ENCODE assay signal across 19 cellular contexts in genomic region chr17:66518108-66518507, GRCh38.
DNase-seq lines count a peak whose midpoint lies in the region; ATAC-seq and TF ChIP-seq lines count a peak whose summit lies in the region.
"Had no signal": no experiment of that assay in that cellular context is flagged by ENCODE, and none has a peak within 500 bp of the region (broad histone marks: within the 10 kb centered on the region; RNA-seq: fewer than 3 reads in every experiment).

No MANE protein-coding gene starts in this region.

- peaks cover 52% of the 10 kb centered on the region for H3K4me1 Mint-ChIP-seq in T-helper 2 cell treated with Interferon-gamma antibody and Interleukin-4, amounts not matched to agents 5 μg/mL and 100 μg/mL, for 36 hours (ENCODE audit: low read depth)
- H3K4me1 Mint-ChIP-seq in CD4-positive, CD25-positive, alpha-beta regulatory T cell, result peaks cover 12 to 47% (median 26%) of the 10 kb centered on the region in 4 donors
- H3K4me1 Mint-ChIP-seq in activated T-helper 17 cell treated with anti-CD3 and anti-CD28 coated beads, Interleukin-2, amount 50 U/mL, for 72 hours, result peaks cover 51% of the 10 kb centered on the region

- no peaks in the 10 kb centered on the region for H3K9me3 Mint-ChIP-seq in T-helper 2 cell treated with Interferon-gamma antibody and Interleukin-4, amounts not matched to agents 5 μg/mL and 100 μg/mL, for 36 hours
- peaks cover 0 to 1% (median 0%) of the 10 kb centered on the region in 7 donors for H3K9me3 Mint-ChIP-seq in CD4-positive, CD25-positive, alpha-beta regulatory T cell
- H3K9me3 Mint-ChIP-seq in activated T-helper 17 cell treated with anti-CD3 and anti-CD28 coated beads, Interleukin-2, amount 50 U/mL, for 72 hours, result no peaks in the 10 kb centered on the region
- H3K9me3 Mint-ChIP-seq: nephron progenitor cell had no signal

- CTCF ChIA-PET in GM10248 (lab: Yijun Ruan, JAX), result interaction anchor here (1.2 kb wide), 1 partner anchor 10 kb away, joined by 3 read pairs; no protein-coding TSS in a partner anchor

- H3K4me3 Mint-ChIP-seq in T-helper 2 cell treated with Interferon-gamma antibody and Interleukin-4, amounts not matched to agents 5 μg/mL and 100 μg/mL, for 36 hours, result no peak overlapping the region
- H3K4me3 Mint-ChIP-seq in CD4-positive, CD25-positive, alpha-beta regulatory T cell, result no peak overlapping the region
- peak overlapping the region; percentile 40 for H3K4me3 Mint-ChIP-seq in activated T-helper 17 cell treated with anti-CD3 and anti-CD28 coated beads, Interleukin-2, amount 50 U/mL, for 72 hours
- H3K4me3 Mint-ChIP-seq: CD14-positive monocyte, nephron progenitor cell had no signal

- DNase-seq in T-helper 2 cell treated with Interferon-gamma antibody and Interleukin-4, amounts not matched to agents 5 μg/mL and 100 μg/mL, for 36 hours (ENCODE audit: low spot score), result no peak
- DNase-seq in T-helper 2 cell, result no peak
- DNase-seq in CD4-positive, CD25-positive, alpha-beta regulatory T cell, result no peak
- no peak for DNase-seq in NCI-H187 treated with DMSO at 0.1 percent for 48 hours (lab: John Stamatoyannopoulos, UW)
- DNase-seq in GM10248 (ENCODE audit: extremely low spot score), result no peak
- no peak for DNase-seq in NCI-H345 (lab: John Stamatoyannopoulos, UW)
- DNase-seq: activated CD4-positive, alpha-beta T cell treated with anti-CD3 and anti-CD28 coated beads for 1 hour; DND-41; NCI-H1694 treated with DMSO at 0.1 percent for 48 hours; nephron progenitor cell; OCI-M1; T1000; tibial artery had no signal

- TF ChIP-seq CTCF in GM10248 (IDR thresholded peaks at IDR 0.05; ENCODE audit: control extremely low read depth, extremely low read depth, low read depth, missing control alignments), result no peak

- POLR2A ChIA-PET in GM10248 (lab: Yijun Ruan, JAX), result no interaction called here

- H3K4me3 ChIP-seq in CD4-positive, CD25-positive, alpha-beta regulatory T cell (ENCODE audit: low read depth, low read length), result no peak overlapping the region
- H3K4me3 ChIP-seq: A549, hepatocyte, SJSA1, tibial artery had no signal

- no peaks in the 10 kb centered on the region for H3K36me3 ChIP-seq in CD4-positive, CD25-positive, alpha-beta regulatory T cell (ENCODE audit: control insufficient read depth, insufficient read depth, low read length)
- H3K36me3 ChIP-seq: SJSA1, tibial artery had no signal

- no peak for ATAC-seq in CD4-positive, CD25-positive, alpha-beta regulatory T cell (ENCODE audit: low read depth in 2 of 2)
- ATAC-seq in activated T-helper 17 cell treated with anti-CD3 and anti-CD28 coated beads, Interleukin-2, amount 50 U/mL, for 72 hours (replicated peaks), result peak; percentile 22
- ATAC-seq: A549 had no signal

- peak overlapping the region; percentile 60 for H3K27ac Mint-ChIP-seq in T-helper 2 cell treated with Interferon-gamma antibody and Interleukin-4, amounts not matched to agents 5 μg/mL and 100 μg/mL, for 36 hours
- peak overlapping the region in 2 of 3 donors; percentile 15 to 39 for H3K27ac Mint-ChIP-seq in CD4-positive, CD25-positive, alpha-beta regulatory T cell
- peak overlapping the region; percentile 64 for H3K27ac Mint-ChIP-seq in activated T-helper 17 cell treated with anti-CD3 and anti-CD28 coated beads, Interleukin-2, amount 50 U/mL, for 72 hours
- H3K27ac Mint-ChIP-seq: CD14-positive monocyte had no signal

- peaks cover 39% of the 10 kb centered on the region for H3K36me3 Mint-ChIP-seq in T-helper 2 cell treated with Interferon-gamma antibody and Interleukin-4, amounts not matched to agents 5 μg/mL and 100 μg/mL, for 36 hours (ENCODE audit: low read depth)
- peaks cover 21% of the 10 kb centered on the region for H3K36me3 Mint-ChIP-seq in CD4-positive, CD25-positive, alpha-beta regulatory T cell
- H3K36me3 Mint-ChIP-seq in activated T-helper 17 cell treated with anti-CD3 and anti-CD28 coated beads, Interleukin-2, amount 50 U/mL, for 72 hours (ENCODE audit: low read depth), result peaks cover 54% of the 10 kb centered on the region

- no peaks in the 10 kb centered on the region for H3K27me3 Mint-ChIP-seq in T-helper 2 cell treated with Interferon-gamma antibody and Interleukin-4, amounts not matched to agents 5 μg/mL and 100 μg/mL, for 36 hours (ENCODE audit: low read depth)
- no peaks in the 10 kb centered on the region for H3K27me3 Mint-ChIP-seq in CD4-positive, CD25-positive, alpha-beta regulatory T cell
- H3K27me3 Mint-ChIP-seq in activated T-helper 17 cell treated with anti-CD3 and anti-CD28 coated beads, Interleukin-2, amount 50 U/mL, for 72 hours, result no peaks in the 10 kb centered on the region

- no peaks in the 10 kb centered on the region for H3K9me3 ChIP-seq in CD4-positive, CD25-positive, alpha-beta regulatory T cell (ENCODE audit: control insufficient read depth in 2 of 2, low read length in 2 of 2)
- H3K9me3 ChIP-seq: A549, SJSA1, tibial artery had no signal

- H3K4me1 ChIP-seq in CD4-positive, CD25-positive, alpha-beta regulatory T cell (ENCODE audit: control insufficient read depth, insufficient read depth, low read length, poor library complexity, severe bottlenecking), result no peaks in the 10 kb centered on the region

- H3K27ac ChIP-seq in CD4-positive, CD25-positive, alpha-beta regulatory T cell (ENCODE audit: insufficient read depth, low read length, poor library complexity, severe bottlenecking), result no peak overlapping the region
- peak overlapping the region; percentile 40 for H3K27ac ChIP-seq in layer of hippocampus (ENCODE audit: low read depth, low read length)
- H3K27ac ChIP-seq: hepatocyte, SJSA1, tibial artery had no signal

- no peaks in the 10 kb centered on the region for H3K27me3 ChIP-seq in CD4-positive, CD25-positive, alpha-beta regulatory T cell (ENCODE audit: control insufficient read depth, insufficient read depth, low read length)
- H3K27me3 ChIP-seq in layer of hippocampus (ENCODE audit: control insufficient read depth, insufficient read depth, low read length), result no peaks in the 10 kb centered on the region
- H3K27me3 ChIP-seq: hepatocyte, SJSA1, tibial artery had no signal
